ENCODE assay signal across 1 cellular context in genomic region chr4:149404143-149404542, GRCh38.
A peak's percentile ranks its signal among the peaks of the same experiment; 100 is the strongest.
TF ChIP-seq lines count a peak whose summit lies in the region.

No MANE protein-coding gene starts in this region.

TF ChIP-seq in liver, 16 proteins besides CTCF, POLR2A, EP300 and RAD21 (continued from another document):
- TF ChIP-seq MAX (IDR thresholded peaks at IDR 0.05) = peak; percentile 15
- peak; percentile 27 for TF ChIP-seq REST (IDR thresholded peaks at IDR 0.05)
- no peak for TF ChIP-seq TAF1 (conservative IDR thresholded peaks at IDR 0.05)
- TF ChIP-seq YY1 (IDR thresholded peaks at IDR 0.05) = peak; percentile 88
- peak; percentile 70 to 73 for TF ChIP-seq RXRA (IDR thresholded peaks at IDR 0.05)
- TF ChIP-seq HNF4A (conservative IDR thresholded peaks at IDR 0.05) = peak; percentile 67 to 75
